ENCODE assay signal across 12 cellular contexts in the genomic region with DNA sequence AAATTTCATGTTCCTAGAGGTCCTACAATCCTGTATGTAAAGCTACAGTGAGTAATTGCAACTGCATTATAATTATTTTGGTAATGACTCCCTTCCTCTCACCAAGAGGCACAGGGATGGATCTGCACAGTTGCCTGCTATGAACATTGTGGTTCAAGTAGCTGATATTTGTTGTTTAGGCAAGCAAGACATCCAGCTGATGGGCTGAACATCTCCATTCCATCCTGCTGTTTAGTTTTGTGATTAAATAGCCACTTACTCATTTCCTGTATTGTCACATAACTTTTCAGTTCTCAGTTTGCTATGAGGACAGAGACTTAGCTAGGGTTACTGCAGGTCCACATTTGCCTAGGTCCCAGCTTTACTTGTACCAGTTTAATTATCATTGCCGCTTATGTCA.
DNase-seq lines count a peak whose midpoint lies in the region; ATAC-seq and TF ChIP-seq lines count a peak whose summit lies in the region.
"Had no signal": no experiment of that assay in that cellular context is flagged by ENCODE, and none has a peak within 500 bp of the region (broad histone marks: within the 10 kb centered on the region; RNA-seq: fewer than 3 reads in every experiment).

No MANE protein-coding gene starts in this region.

- H3K23me2 ChIP-seq in H9 (ENCODE audit: insufficient read length, low read depth, low read length, poor library complexity, severe bottlenecking), result no peaks in the 10 kb centered on the region

- no peaks in the 10 kb centered on the region for H3K27me3 ChIP-seq in left ventricle myocardium inferior (ENCODE audit: low read depth)
- H3K27me3 ChIP-seq in H9 (ENCODE audit: insufficient read depth, low read length), result no peaks in the 10 kb centered on the region

- H3K9me3 ChIP-seq in left ventricle myocardium inferior (replicated peaks) (no peaks in the 10 kb centered on the region), H9 (ENCODE audit: control insufficient read depth, low read depth, low read length) (no peaks in the 10 kb centered on the region)

- H3K27ac ChIP-seq in left ventricle myocardium inferior (replicated peaks) (peak overlapping the region; percentile 70), H9 (ENCODE audit: insufficient read length, low read depth, low read length) (no peak overlapping the region)

- WGBS in H9 (ENCODE audit: extremely low coverage, insufficient read length, low lambda C conversion rate), result no CpG with 5 or more reads among the region's 1 CpG

- H3K9me3 Mint-ChIP-seq in H9, result no peaks in the 10 kb centered on the region
- H3K9me3 Mint-ChIP-seq: WTC11 had no signal

- no peak overlapping the region for H2AFZ ChIP-seq in H9 (ENCODE audit: low read length)

- no peak overlapping the region for H2BK12ac ChIP-seq in H9 (ENCODE audit: insufficient read length, low read depth, low read length)

- TF ChIP-seq CTCF in left ventricle myocardium inferior (IDR thresholded peaks at IDR 0.05; ENCODE audit: borderline replicate concordance) (no peak), H9 (conservative IDR thresholded peaks at IDR 0.05) (no peak)

- no peaks in the 10 kb centered on the region for H3K36me3 ChIP-seq in left ventricle myocardium inferior

- no peak overlapping the region for H3K9ac ChIP-seq in H9 (ENCODE audit: extremely low read depth, insufficient read length, low read length)

- H3K14ac ChIP-seq in H9 (ENCODE audit: insufficient read depth, low read length), result no peak overlapping the region

- no peak overlapping the region for H4K5ac ChIP-seq in H9 (ENCODE audit: insufficient read length, low read depth, low read length)

- no peaks in the 10 kb centered on the region for H3K36me3 Mint-ChIP-seq in H9 (ENCODE audit: insufficient read depth in 1 of 3, low read depth in 3 of 3)
- H3K36me3 Mint-ChIP-seq: activated naive CD4-positive, alpha-beta T cell treated with anti-CD3 and anti-CD28 coated beads, Interleukin-2, amount 50 U/mL, for 72 hours; WTC11 had no signal

- no peak overlapping the region for H3K23ac ChIP-seq in H9 (ENCODE audit: insufficient read length, low read depth, low read length)

- no peak overlapping the region for H3T11ph ChIP-seq in H9 (ENCODE audit: low read length)

- no peak for ATAC-seq in GM19324 (IDR thresholded peaks at IDR 0.05; ENCODE audit: low FRiP score, unreplicated experiment)
- no peak for ATAC-seq in HG03097 (IDR thresholded peaks at IDR 0.05; ENCODE audit: low FRiP score, unreplicated experiment)

- no peak overlapping the region for H4K91ac ChIP-seq in H9 (ENCODE audit: insufficient read length, low read depth, low read length)

- H3K4me3 Mint-ChIP-seq in H9, result no peak overlapping the region
- H3K4me3 Mint-ChIP-seq: WTC11 had no signal

- no peak overlapping the region for H3K4me3 ChIP-seq in left ventricle myocardium inferior

- no peaks in the 10 kb centered on the region for H3K79me2 ChIP-seq in H9 (ENCODE audit: insufficient read depth, low read length)

- H3K4me1 ChIP-seq in left ventricle myocardium inferior, result peaks cover 28% of the 10 kb centered on the region
- no peaks in the 10 kb centered on the region; the same call in 1 of the 2 replicates for H3K4me1 ChIP-seq in H9 (ENCODE audit: insufficient read depth, low read length)

- DNase-seq in A172 (ENCODE audit: low spot score), result peak; percentile 68
- DNase-seq in GM04503 (ENCODE audit: low read depth), result peak; percentile 51
- DNase-seq in SIG-M5 (lab: John Stamatoyannopoulos, UW), result peak; percentile 12
- no peak for DNase-seq in left ventricle myocardium inferior
- no peak for DNase-seq in H9
- DNase-seq in medulla oblongata (ENCODE audit: extremely low spot score), result no peak
- DNase-seq: islet precursor cell; NK-92 treated with Interleukin-12 subunit alpha and Interleukin-12 subunit beta, amount 100 ng/mL, for 24 hours had no signal

- intact Hi-C loops in left ventricle myocardium inferior (cut with micrococcal nuclease), result no loop called here

- H2BK20ac ChIP-seq in H9 (ENCODE audit: low read depth, low read length, poor library complexity, severe bottlenecking), result no peak overlapping the region

- H2AK5ac ChIP-seq in H9 (ENCODE audit: insufficient read length, low read length), result no peak overlapping the region

- no peak overlapping the region for H2BK5ac ChIP-seq in H9 (ENCODE audit: insufficient read length, low read length)

- no peaks in the 10 kb centered on the region for H3K27me3 Mint-ChIP-seq in H9 (ENCODE audit: low read depth)

- H3K4ac ChIP-seq in H9 (ENCODE audit: low read depth, low read length), result no peak overlapping the region

- H3K79me1 ChIP-seq in H9 (ENCODE audit: insufficient read depth, low read depth, low read length, poor library complexity, severe bottlenecking), result no peaks in the 10 kb centered on the region

- H3K56ac ChIP-seq in H9 (ENCODE audit: insufficient read length, low read depth, low read length), result no peak overlapping the region

- H3K4me1 Mint-ChIP-seq in H9, result peaks cover 3 to 5% of the 10 kb centered on the region in 2 experiments; a peak in 2 of 4 replicates

- H4K20me1 ChIP-seq in H9 (ENCODE audit: control insufficient read depth, insufficient read depth, insufficient read length), result no peaks in the 10 kb centered on the region

- H3K27ac Mint-ChIP-seq in H9, result no peak overlapping the region
- H3K27ac Mint-ChIP-seq: activated naive CD4-positive, alpha-beta T cell treated with anti-CD3 and anti-CD28 coated beads, Interleukin-2, amount 50 U/mL, for 72 hours had no signal

- no peak overlapping the region for H4K8ac ChIP-seq in H9 (replicated peaks; ENCODE audit: insufficient read length, low read depth, low read length)

- H3K4me2 ChIP-seq in H9 (ENCODE audit: insufficient read depth, insufficient read length, low read length), result no peak overlapping the region

- H2BK120ac ChIP-seq in H9 (ENCODE audit: low read depth, low read length, poor library complexity, severe bottlenecking), result no peak overlapping the region

- H2BK15ac ChIP-seq in H9 (ENCODE audit: low read depth, low read length), result no peak overlapping the region

- no peak overlapping the region for H3K18ac ChIP-seq in H9 (ENCODE audit: insufficient read length, low read depth, low read length)

Comparison
In these comparisons a context has a peak if more than half of its experiments do, and no peak if none do; other contexts are left out.
1. DNase-seq: peak in A172 (single experiment), GM04503 (single experiment) and SIG-M5 (single experiment); none in left ventricle myocardium inferior (single experiment), H9 (single experiment) and medulla oblongata (single experiment).